Comparison of ENCODE assay signal across 11 cellular contexts in the genomic region with DNA sequence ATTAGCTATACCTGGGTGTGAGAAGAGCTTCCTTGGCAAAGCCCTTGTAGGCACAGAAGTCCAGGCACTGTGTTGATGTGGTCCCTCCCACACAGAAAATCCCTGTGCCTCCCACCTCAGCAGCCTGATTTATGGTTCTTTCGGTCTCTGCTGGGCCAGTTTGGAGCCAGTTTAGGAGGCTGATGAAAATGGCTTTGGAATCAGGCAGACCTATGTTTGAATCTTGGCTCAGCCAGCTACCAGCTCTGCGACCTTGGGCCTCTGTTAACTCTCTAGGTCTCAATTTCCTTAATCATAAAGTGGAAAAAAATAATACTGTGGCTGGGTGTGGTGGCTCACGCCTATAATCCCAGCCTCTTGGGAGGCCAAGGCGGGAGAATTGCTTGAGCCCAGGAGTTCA.
"Had no signal": no experiment of that assay in that cellular context is flagged by ENCODE, and none has a peak within 500 bp of the region (broad histone marks: within the 10 kb centered on the region; RNA-seq: fewer than 3 reads in every experiment).

No MANE protein-coding gene starts in this region.

- ATAC-seq: gastrocnemius medialis; natural killer cell treated with Interleukin-12 subunit alpha and Interleukin-12 subunit beta and Interleukin-15 and Interleukin-18, amount 100 ng/mL, for 72 hours; T-cell had no signal

- H3K4me3 ChIP-seq: gastrocnemius medialis, skin epidermis, tibial nerve had no signal

- H3K27ac ChIP-seq: skin epidermis had no signal

- H3K4me3 Mint-ChIP-seq: activated CD4-positive, alpha-beta T cell treated with anti-CD3 and anti-CD28 coated beads, Interleukin-2, amount 10 ng/mL, durations not matched to agents 24 days and 14 days; activated naive CD4-positive, alpha-beta T cell treated with anti-CD3 and anti-CD28 coated beads, Interleukin-2, amount 50 U/mL, for 24 hours; natural killer cell treated with Interleukin-12 subunit alpha and Interleukin-12 subunit beta and Interleukin-15 and Interleukin-18, amount 100 ng/mL, for 72 hours; T-cell had no signal

- H3K27ac Mint-ChIP-seq: activated CD4-positive, alpha-beta T cell treated with anti-CD3 and anti-CD28 coated beads, Interleukin-2, amount 10 ng/mL, durations not matched to agents 24 days and 14 days; activated naive CD4-positive, alpha-beta T cell treated with anti-CD3 and anti-CD28 coated beads, Interleukin-2, amount 50 U/mL, for 24 hours; natural killer cell treated with Interleukin-12 subunit alpha and Interleukin-12 subunit beta and Interleukin-15 and Interleukin-18, amount 100 ng/mL, for 72 hours; T-cell had no signal

- H3K4me1 Mint-ChIP-seq: activated CD4-positive, alpha-beta T cell treated with anti-CD3 and anti-CD28 coated beads, Interleukin-2, amount 10 ng/mL, durations not matched to agents 24 days and 14 days; activated naive CD4-positive, alpha-beta T cell treated with anti-CD3 and anti-CD28 coated beads, Interleukin-2, amount 50 U/mL, for 24 hours; T-cell had no signal

- DNase-seq: activated CD4-positive, alpha-beta T cell treated with anti-CD3 and anti-CD28 coated beads, Interleukin-2, amount 10 ng/mL, durations not matched to agents 24 days and 14 days; amygdala; gastrocnemius medialis; hypothalamus; mammary epithelial cell; occipital lobe; T-cell had no signal

- H3K27me3 Mint-ChIP-seq: activated naive CD4-positive, alpha-beta T cell treated with anti-CD3 and anti-CD28 coated beads, Interleukin-2, amount 50 U/mL, for 24 hours had no signal

- H3K9me3 ChIP-seq: gastrocnemius medialis, tibial nerve had no signal

- H3K9me3 Mint-ChIP-seq: activated naive CD4-positive, alpha-beta T cell treated with anti-CD3 and anti-CD28 coated beads, Interleukin-2, amount 50 U/mL, for 24 hours; natural killer cell treated with Interleukin-12 subunit alpha and Interleukin-12 subunit beta and Interleukin-15 and Interleukin-18, amount 100 ng/mL, for 72 hours; T-cell had no signal

- H3K36me3 Mint-ChIP-seq: activated naive CD4-positive, alpha-beta T cell treated with anti-CD3 and anti-CD28 coated beads, Interleukin-2, amount 50 U/mL, for 24 hours; natural killer cell treated with Interleukin-12 subunit alpha and Interleukin-12 subunit beta and Interleukin-15 and Interleukin-18, amount 100 ng/mL, for 72 hours; T-cell had no signal

- H3K27me3 ChIP-seq: gastrocnemius medialis, tibial nerve had no signal

- H3K36me3 ChIP-seq: gastrocnemius medialis, tibial nerve had no signal
